In the genomic region with DNA sequence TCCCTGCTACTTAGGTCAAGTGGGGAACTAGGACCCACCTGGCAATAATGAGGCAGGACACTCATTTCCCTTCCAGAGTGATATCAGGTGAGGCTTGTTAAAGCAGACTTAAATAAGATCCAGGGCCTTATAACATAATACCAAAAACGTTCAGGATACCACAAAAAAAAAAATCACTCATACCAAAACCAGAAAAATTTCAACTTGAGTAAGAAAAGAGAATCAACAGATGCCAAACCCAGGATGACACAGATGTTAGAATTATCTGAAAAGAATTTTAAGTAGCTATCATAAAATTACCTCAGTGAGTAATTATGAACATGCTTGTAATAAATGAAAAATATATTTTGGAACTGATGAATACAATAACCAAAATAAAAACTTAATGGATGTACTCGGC, we compare ENCODE assay signal across 18 cellular contexts.
DNase-seq lines count a peak whose midpoint lies in the region; ATAC-seq and TF ChIP-seq lines count a peak whose summit lies in the region.
"Had no signal": no experiment of that assay in that cellular context is flagged by ENCODE, and none has a peak within 500 bp of the region (broad histone marks: within the 10 kb centered on the region; RNA-seq: fewer than 3 reads in every experiment).

No MANE protein-coding gene starts in this region.

- no peak overlapping the region for H3K4me2 ChIP-seq in PC-3 (ENCODE audit: low read length)
- no peak overlapping the region for H3K4me2 ChIP-seq in MM.1S (ENCODE audit: low read depth, low read length)

- intact Hi-C loops in PC-3 (cut with micrococcal nuclease) (no loop called here), upper lobe of right lung (cut with DNase I) (no loop called here)

- no peaks in the 10 kb centered on the region for H3K27me3 ChIP-seq in ACC112 (ENCODE audit: insufficient read depth, low read length)
- H3K27me3 ChIP-seq in PC-3 (ENCODE audit: low read length): no peaks in the 10 kb centered on the region
- no peaks in the 10 kb centered on the region for H3K27me3 ChIP-seq in upper lobe of right lung
- H3K27me3 ChIP-seq in MM.1S (replicated peaks; ENCODE audit: insufficient read depth, low read length): no peaks in the 10 kb centered on the region

- H2AFZ ChIP-seq in ACC112 (ENCODE audit: low read length, unreplicated experiment) (no peak overlapping the region), PC-3 (ENCODE audit: low read length) (no peak overlapping the region), MM.1S (ENCODE audit: low read length) (no peak overlapping the region)

- H3K9ac ChIP-seq in PC-3 (ENCODE audit: low read length) (no peak overlapping the region), MM.1S (ENCODE audit: low read length) (no peak overlapping the region)

- H3K27me3 Mint-ChIP-seq in T-helper 17 cell: no peaks in the 10 kb centered on the region

- no peaks in the 10 kb centered on the region for H3K79me2 ChIP-seq in ACC112 (ENCODE audit: control insufficient read depth, insufficient read depth, low read length, unreplicated experiment)
- no peaks in the 10 kb centered on the region for H3K79me2 ChIP-seq in PC-3 (ENCODE audit: low read length)
- H3K79me2 ChIP-seq in MM.1S (ENCODE audit: low read length): no peaks in the 10 kb centered on the region

- H3K4me1 ChIP-seq in ACC112 (ENCODE audit: control insufficient read depth, insufficient read depth, low read length, unreplicated experiment) (peaks cover 30% of the 10 kb centered on the region), PC-3 (ENCODE audit: insufficient read depth, low read length) (peaks cover 26% of the 10 kb centered on the region), upper lobe of right lung (no peaks in the 10 kb centered on the region), MM.1S (ENCODE audit: low read length) (no peaks in the 10 kb centered on the region)

- no peak overlapping the region for H3K4me3 ChIP-seq in ACC112 (ENCODE audit: low read depth, low read length)
- H3K4me3 ChIP-seq in PC-3 (ENCODE audit: low read length): no peak overlapping the region
- no peak overlapping the region for H3K4me3 ChIP-seq in upper lobe of right lung
- H3K4me3 ChIP-seq in MM.1S (ENCODE audit: low read length): no peak overlapping the region

- H3K36me3 ChIP-seq in ACC112 (ENCODE audit: insufficient read depth, low read length) (peaks cover 7% of the 10 kb centered on the region; the same call in 1 of the 2 replicates), PC-3 (ENCODE audit: low read depth, low read length) (peaks cover 10% of the 10 kb centered on the region; the same call in 1 of the 2 replicates), upper lobe of right lung (no peaks in the 10 kb centered on the region), MM.1S (replicated peaks; ENCODE audit: insufficient read depth, low read length) (no peaks in the 10 kb centered on the region)

- no peak for ATAC-seq in PC-3
- no peak for ATAC-seq in T-helper 17 cell
- no peak for ATAC-seq in upper lobe of right lung

- DNase-seq in GM04503 (ENCODE audit: low read depth) (peak; percentile 67), PC-3 (peak; percentile 16), fibroblast of peridontal ligament (ENCODE audit: extremely low read depth) (peak; percentile 69), T-helper 17 cell (no peak), upper lobe of right lung (no peak), MM.1S (no peak), cortex of kidney (lab: John Stamatoyannopoulos, UW) (no peak)
- DNase-seq: CD4-positive, alpha-beta memory T cell; DMS79 treated with DMSO at 0.1 percent for 48 hours; Karpas-422; NCI-H1048; NCI-H146; NCI-H2081 treated with DMSO at 0.1 percent for 48 hours; NCI-H226; NCI-H526 treated with DMSO at 0.1 percent for 48 hours; NK-92 treated with Interleukin-12 subunit alpha and Interleukin-12 subunit beta, amount 100 ng/mL, for 24 hours; SHP77 treated with DMSO at 0.1 percent for 48 hours had no signal

- H3F3A ChIP-seq in PC-3 (ENCODE audit: low read length, unreplicated experiment) (peaks cover 3% of the 10 kb centered on the region), MM.1S (ENCODE audit: insufficient read depth, low read length) (no peaks in the 10 kb centered on the region)

- peaks cover 12% of the 10 kb centered on the region; the same call in 1 of the 2 replicates for H3K9me3 ChIP-seq in PC-3 (ENCODE audit: low read length)
- peaks cover 4% of the 10 kb centered on the region for H3K9me3 ChIP-seq in T-helper 17 cell (ENCODE audit: control insufficient read depth, low read length, poor library complexity, severe bottlenecking)
- no peaks in the 10 kb centered on the region for H3K9me3 ChIP-seq in upper lobe of right lung
- no peaks in the 10 kb centered on the region for H3K9me3 ChIP-seq in MM.1S (replicated peaks; ENCODE audit: insufficient read depth, low read length)

- H4K20me1 ChIP-seq in PC-3 (ENCODE audit: low read length) (no peaks in the 10 kb centered on the region), MM.1S (ENCODE audit: insufficient read depth, low read length) (no peaks in the 10 kb centered on the region)

- H3K27ac Mint-ChIP-seq in T-helper 17 cell: no peak overlapping the region
- H3K27ac Mint-ChIP-seq: CD4-positive, alpha-beta memory T cell had no signal

- H3K27ac ChIP-seq in ACC112 (ENCODE audit: low read depth, low read length) (peak overlapping the region; percentile 24; the same call in 1 of the 2 replicates), PC-3 (ENCODE audit: low read length) (no peak overlapping the region), upper lobe of right lung (no peak overlapping the region), MM.1S (ENCODE audit: low read length) (no peak overlapping the region)

- no peaks in the 10 kb centered on the region for H3K4me1 Mint-ChIP-seq in T-helper 17 cell
- H3K4me1 Mint-ChIP-seq: CD4-positive, alpha-beta memory T cell had no signal

- TF ChIP-seq CTCF in PC-3 (conservative IDR thresholded peaks at IDR 0.05; ENCODE audit: low read depth, low read length) (no peak), upper lobe of right lung (IDR thresholded peaks at IDR 0.05) (no peak), MM.1S (IDR thresholded peaks at IDR 0.05; ENCODE audit: low read length) (no peak)

- H3K4me3 Mint-ChIP-seq in T-helper 17 cell: no peak overlapping the region
- H3K4me3 Mint-ChIP-seq: CD4-positive, alpha-beta memory T cell had no signal

- H3K9me2 ChIP-seq in PC-3 (replicated peaks; ENCODE audit: low read length) (no peaks in the 10 kb centered on the region), MM.1S (replicated peaks; ENCODE audit: insufficient read depth, low read length) (no peaks in the 10 kb centered on the region)

- POLR2A ChIA-PET in PC-3 (lab: Charles Lee; ENCODE audit: unreplicated experiment): no interaction called here

- CTCF ChIA-PET in PC-3 (lab: Charles Lee): no interaction called here

- BruUV-seq in PC-3 (replicated peaks; lab: Mats Ljungman, UMichigan): no TSS peak

- H3K36me3 Mint-ChIP-seq in T-helper 17 cell (ENCODE audit: low read depth): no peaks in the 10 kb centered on the region
- H3K36me3 Mint-ChIP-seq: CD4-positive, alpha-beta memory T cell had no signal

Comparison
In these comparisons a context has a peak if more than half of its experiments do, and no peak if none do; other contexts are left out.
1. DNase-seq: peak in GM04503 (single experiment), PC-3 (single experiment) and fibroblast of peridontal ligament (single experiment); none in T-helper 17 cell (0 of 3), upper lobe of right lung (single experiment), MM.1S (single experiment) and cortex of kidney (single experiment).